In genomic region chr5:133746834-133747233, GRCh38 we compare ENCODE assay signal across 10 cellular contexts.
A peak's percentile ranks its signal among the peaks of the same experiment; 100 is the strongest.
DNase-seq lines count a peak whose midpoint lies in the region; ATAC-seq and TF ChIP-seq lines count a peak whose summit lies in the region.
"Had no signal": no experiment of that assay in that cellular context is flagged by ENCODE, and none has a peak within 500 bp of the region (broad histone marks: within the 10 kb centered on the region; RNA-seq: fewer than 3 reads in every experiment).

No MANE protein-coding gene starts in this region.

- no peaks in the 10 kb centered on the region for H3K36me3 Mint-ChIP-seq in type B pancreatic cell
- H3K36me3 Mint-ChIP-seq: activated naive CD8-positive, alpha-beta T cell treated with anti-CD3 and anti-CD28 coated beads, Interleukin-2, amount 10 ng/mL, durations not matched to agents 7 days and 5 days; CD8-positive, alpha-beta memory T cell had no signal

- intact Hi-C loops in Right ventricle myocardium inferior (cut with DNase I) (no loop called here), head of caudate nucleus (cut with DNase I) (no loop called here)

- DNase-seq in cardiac muscle cell (ENCODE audit: low read depth in 1 of 2, low spot score in 1 of 2) (no peak), Right ventricle myocardium inferior (ENCODE audit: missing footprints) (no peak), OCI-M1 (lab: John Stamatoyannopoulos, UW) (peak; percentile 60), epithelial cell of proximal tubule (ENCODE audit: low read depth) (no peak), type B pancreatic cell (ENCODE audit: extremely low spot score, unreplicated experiment) (no peak), GM03348 (ENCODE audit: low spot score) (no peak), NCI-H187 (lab: John Stamatoyannopoulos, UW) (no peak), head of caudate nucleus (no peak)
- DNase-seq: activated naive CD8-positive, alpha-beta T cell treated with anti-CD3 and anti-CD28 coated beads, Interleukin-2, amount 10 ng/mL, durations not matched to agents 7 days and 5 days; CD8-positive, alpha-beta memory T cell had no signal

- no peak overlapping the region for H3K27ac ChIP-seq in cardiac muscle cell

- TF ChIP-seq CTCF in cardiac muscle cell (IDR thresholded peaks at IDR 0.05; ENCODE audit: low read depth, low read length) (peak; percentile 12), epithelial cell of proximal tubule (conservative IDR thresholded peaks at IDR 0.05; ENCODE audit: low read depth, low read length) (peak; percentile 40), type B pancreatic cell (conservative IDR thresholded peaks at IDR 0.05) (peak; percentile 60)

- peaks cover 4% of the 10 kb centered on the region for H3K9me3 Mint-ChIP-seq in type B pancreatic cell
- H3K9me3 Mint-ChIP-seq: activated naive CD8-positive, alpha-beta T cell treated with anti-CD3 and anti-CD28 coated beads, Interleukin-2, amount 10 ng/mL, durations not matched to agents 7 days and 5 days; CD8-positive, alpha-beta memory T cell had no signal

- no peak overlapping the region for H3K4me3 Mint-ChIP-seq in type B pancreatic cell
- H3K4me3 Mint-ChIP-seq: activated naive CD8-positive, alpha-beta T cell treated with anti-CD3 and anti-CD28 coated beads, Interleukin-2, amount 10 ng/mL, durations not matched to agents 7 days and 5 days; CD8-positive, alpha-beta memory T cell had no signal

- no peaks in the 10 kb centered on the region for H3K36me3 ChIP-seq in cardiac muscle cell

- H3K27me3 ChIP-seq in cardiac muscle cell: no peaks in the 10 kb centered on the region

- peaks cover 22% of the 10 kb centered on the region for H3K4me1 Mint-ChIP-seq in type B pancreatic cell (ENCODE audit: unreplicated experiment)
- H3K4me1 Mint-ChIP-seq: activated naive CD8-positive, alpha-beta T cell treated with anti-CD3 and anti-CD28 coated beads, Interleukin-2, amount 10 ng/mL, durations not matched to agents 7 days and 5 days; CD8-positive, alpha-beta memory T cell had no signal

- H3K27me3 Mint-ChIP-seq in type B pancreatic cell: peaks cover 41% of the 10 kb centered on the region

- H3K4me3 ChIP-seq in cardiac muscle cell: no peak overlapping the region
- H3K4me3 ChIP-seq in epithelial cell of proximal tubule (ENCODE audit: low read depth, low read length): no peak overlapping the region

- ATAC-seq in Right ventricle myocardium inferior: no peak

- no peaks in the 10 kb centered on the region for H3K4me1 ChIP-seq in cardiac muscle cell (ENCODE audit: low read depth)

- H3K27ac Mint-ChIP-seq in type B pancreatic cell: no peak overlapping the region
- H3K27ac Mint-ChIP-seq: activated naive CD8-positive, alpha-beta T cell treated with anti-CD3 and anti-CD28 coated beads, Interleukin-2, amount 10 ng/mL, durations not matched to agents 7 days and 5 days had no signal

- no peaks in the 10 kb centered on the region for H3K9me3 ChIP-seq in cardiac muscle cell (ENCODE audit: low read depth)
